25 cellular contexts compared by ENCODE assay signal in genomic region chr1:210607361-210607760, GRCh38.
"Had no signal": no experiment of that assay in that cellular context is flagged by ENCODE, and none has a peak within 500 bp of the region (broad histone marks: within the 10 kb centered on the region; RNA-seq: fewer than 3 reads in every experiment).

No MANE protein-coding gene starts in this region.

- H3K9me3 ChIP-seq: colonic mucosa, neutrophil, psoas muscle, right lobe of liver, testis had no signal

- H3K4me1 ChIP-seq: colonic mucosa, heart left ventricle, psoas muscle, right lobe of liver, spleen, testis, tibial nerve had no signal

- FAIRE-seq: endothelial cell of umbilical vein had no signal

- H3K36me3 ChIP-seq: colonic mucosa, heart left ventricle, neutrophil, right lobe of liver, spleen, tibial nerve had no signal

- H3K4me1 Mint-ChIP-seq: endodermal cell; naive thymus-derived CD8-positive, alpha-beta T cell; stimulated activated naive CD8-positive, alpha-beta T cell treated with anti-CD3 and anti-CD28 coated beads, Interleukin-15, amount 100 ng/mL, for 72 hours had no signal

- DNase-seq: colonic mucosa; dermis blood vessel endothelial cell; endodermal cell; erythroblast; foreskin melanocyte; heart left ventricle; hippocampal formation; left colon; left ventricle myocardium superior; mesenchymal stem cell; naive thymus-derived CD8-positive, alpha-beta T cell; psoas muscle; retina; right lobe of liver; spleen; stimulated activated CD4-positive, alpha-beta T cell treated with anti-CD3 and anti-CD28 coated beads, Interleukin-15, amount 100 ng/mL, for 24 hours; stimulated activated CD4-positive, alpha-beta T cell treated with anti-CD3 and anti-CD28 coated beads, Interleukin-1b, Interleukin-23, amount 100 ng/mL, for 48 hours; stimulated activated CD4-positive, alpha-beta T cell treated with anti-CD3 and anti-CD28 coated beads, Interleukin-4, amount 100 ng/mL, for 24 hours; stimulated activated naive CD8-positive, alpha-beta T cell treated with anti-CD3 and anti-CD28 coated beads, Interleukin-15, amount 100 ng/mL, for 72 hours; testis had no signal

- ATAC-seq: heart left ventricle; left colon; left ventricle myocardium superior; naive thymus-derived CD8-positive, alpha-beta T cell; psoas muscle; right lobe of liver; stimulated activated memory B cell treated with anti-CD40 and anti-IgM and Interleukin-4, amounts not matched to agents 10 μg/mL and 1 μg/mL and 100 μg/mL, for 72 hours; stimulated activated naive CD8-positive, alpha-beta T cell treated with anti-CD3 and anti-CD28 coated beads, Interleukin-15, amount 100 ng/mL, for 72 hours had no signal

- H3K4me3 Mint-ChIP-seq: endodermal cell; naive thymus-derived CD8-positive, alpha-beta T cell; stimulated activated memory B cell treated with anti-CD40 and anti-IgM and Interleukin-4, amounts not matched to agents 10 μg/mL and 1 μg/mL and 100 μg/mL, for 72 hours; stimulated activated naive CD8-positive, alpha-beta T cell treated with anti-CD3 and anti-CD28 coated beads, Interleukin-15, amount 100 ng/mL, for 72 hours had no signal

- H3K27me3 ChIP-seq: colonic mucosa, heart left ventricle, neutrophil, right lobe of liver, spleen, testis, tibial nerve had no signal

- H3K9me3 Mint-ChIP-seq: endodermal cell had no signal

- H3K27ac ChIP-seq: colonic mucosa, heart left ventricle, neutrophil, psoas muscle, right lobe of liver, spleen, testis, tibial nerve had no signal

- H3K27ac Mint-ChIP-seq: endodermal cell; naive thymus-derived CD8-positive, alpha-beta T cell; stimulated activated memory B cell treated with anti-CD40 and anti-IgM and Interleukin-4, amounts not matched to agents 10 μg/mL and 1 μg/mL and 100 μg/mL, for 72 hours; stimulated activated naive CD8-positive, alpha-beta T cell treated with anti-CD3 and anti-CD28 coated beads, Interleukin-15, amount 100 ng/mL, for 72 hours had no signal

- H3K4me3 ChIP-seq: colonic mucosa, heart left ventricle, lung, psoas muscle, right lobe of liver, spleen, testis, tibial nerve had no signal

- H3K27me3 Mint-ChIP-seq: stimulated activated memory B cell treated with anti-CD40 and anti-IgM and Interleukin-4, amounts not matched to agents 10 μg/mL and 1 μg/mL and 100 μg/mL, for 72 hours; stimulated activated naive CD8-positive, alpha-beta T cell treated with anti-CD3 and anti-CD28 coated beads, Interleukin-15, amount 100 ng/mL, for 72 hours had no signal
